ENCODE assay signal across 13 cellular contexts in the genomic region with DNA sequence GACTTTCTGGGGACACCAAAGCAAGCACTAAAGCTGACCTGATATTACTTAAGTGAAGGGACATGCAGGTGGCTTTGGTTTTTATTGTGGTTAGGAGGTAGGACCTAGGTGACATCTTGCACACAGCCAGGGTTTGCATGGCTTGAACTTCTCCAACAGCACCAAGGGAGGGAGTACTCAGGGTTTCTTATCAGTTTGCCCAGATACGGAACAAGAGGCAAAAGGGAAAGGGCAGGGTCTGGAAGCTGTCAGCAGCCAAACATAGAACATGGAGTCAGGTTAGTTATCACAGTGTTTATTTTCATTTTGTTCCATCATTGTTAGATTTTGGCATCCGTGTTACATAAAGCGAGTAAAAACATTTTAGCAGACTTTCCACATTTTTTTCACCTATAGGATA.
"Had no signal": no experiment of that assay in that cellular context is flagged by ENCODE, and none has a peak within 500 bp of the region (broad histone marks: within the 10 kb centered on the region; RNA-seq: fewer than 3 reads in every experiment).

No MANE protein-coding gene starts in this region.

- ATAC-seq: pancreas, WTC11 had no signal

- H3K9me3 ChIP-seq: pancreas had no signal

- H3K27me3 ChIP-seq: pancreas, stomach had no signal

- H3K27ac ChIP-seq: coronary artery, pancreas, skin epidermis, stomach, thoracic aorta had no signal

- DNase-seq: activated CD4-positive, alpha-beta T cell treated with anti-CD3 and anti-CD28 coated beads, Interleukin-2, amount 10 ng/mL, durations not matched to agents 7 days and 5 days; activated CD8-positive, alpha-beta memory T cell treated with anti-CD3 and anti-CD28 coated beads for 24 hours; activated naive CD4-positive, alpha-beta T cell treated with anti-CD3 and anti-CD28 coated beads for 36 hours; central memory CD4-positive, alpha-beta T cell; effector memory CD4-positive, alpha-beta T cell; midbrain; pancreas; stomach; SW 1271 had no signal

- H3K4me3 ChIP-seq: coronary artery, pancreas, skin epidermis, stomach, thoracic aorta had no signal

- H3K4me1 ChIP-seq: pancreas, stomach had no signal

- H3K36me3 ChIP-seq: pancreas, stomach, thoracic aorta had no signal
